7 cellular contexts compared by ENCODE assay signal in genomic region chr16:14988092-14988491, GRCh38. TPM values are rescaled to one million over a fixed set of nuclear protein-coding genes. Genes with fewer than 3 reads are reported as not detected.
DNase-seq lines count a peak whose midpoint lies in the region; ATAC-seq lines count a peak whose summit lies in the region.
"Not testable (repeated sequence)": the region's sequence is repeated elsewhere in the genome, so short reads cannot be mapped to it uniquely, and the experiment has no call there.

No MANE protein-coding gene starts in this region.

- H2BK120ac ChIP-seq in neuronal stem cell (ENCODE audit: low read depth, low read length): not testable (repeated sequence)

- H3K18ac ChIP-seq in neuronal stem cell (ENCODE audit: low read length): not testable (repeated sequence)

- not testable (repeated sequence) for H3K9me3 Mint-ChIP-seq in activated naive CD4-positive, alpha-beta T cell treated with anti-CD3 and anti-CD28 coated beads, Interleukin-2, amount 50 U/mL, for 24 hours; naive B cell; stimulated activated effector memory CD8-positive, alpha-beta T cell treated with anti-CD3 and anti-CD28 coated beads, Interleukin-12 subunit alpha, Interleukin-12 subunit beta, amount 100 ng/mL, for 72 hours

- H3K79me1 ChIP-seq in neuronal stem cell (ENCODE audit: low read depth, low read length): peaks cover 12% of the 10 kb centered on the region

- in situ Hi-C loops in G401 (cut with HindIII; ENCODE audit: low sequenced_read_pairs): not testable (repeated sequence)

- not testable (repeated sequence) for H2AK5ac ChIP-seq in neuronal stem cell (ENCODE audit: low read depth, low read length)

- not testable (repeated sequence) for H3K4me2 ChIP-seq in neuronal stem cell (ENCODE audit: insufficient read depth, low read length, poor library complexity, severe bottlenecking)

- H3K9me3 ChIP-seq in neuronal stem cell (replicated peaks in 1 of 2; ENCODE audit: control insufficient read depth in 2 of 2, insufficient read depth in 1 of 2, low read depth in 1 of 2, low read length in 2 of 2): not testable (repeated sequence)

- peaks cover 28% of the 10 kb centered on the region for H3K36me3 Mint-ChIP-seq in activated naive CD4-positive, alpha-beta T cell treated with anti-CD3 and anti-CD28 coated beads, Interleukin-2, amount 50 U/mL, for 24 hours
- H3K36me3 Mint-ChIP-seq in naive B cell: peaks cover 20 to 36% of the 10 kb centered on the region in 2 donors
- H3K36me3 Mint-ChIP-seq in stimulated activated effector memory CD8-positive, alpha-beta T cell treated with anti-CD3 and anti-CD28 coated beads, Interleukin-12 subunit alpha, Interleukin-12 subunit beta, amount 100 ng/mL, for 72 hours: peaks cover 53% of the 10 kb centered on the region

- not testable (repeated sequence) for H3K23ac ChIP-seq in neuronal stem cell (ENCODE audit: low read depth, low read length, poor library complexity)

- WGBS in neuronal stem cell (ENCODE audit: extremely low coverage in 2 of 2, insufficient read length in 2 of 2, insufficient replicate concordance in 1 of 2), 2 donors: no CpG with 5 or more reads among the region's 8 CpGs

- not testable (repeated sequence) for H3K4me1 ChIP-seq in neuronal stem cell (ENCODE audit: control insufficient read depth in 2 of 2, insufficient read depth in 1 of 2, low read depth in 1 of 2, low read length in 2 of 2)

- H3K27me3 ChIP-seq in neuronal stem cell (ENCODE audit: control insufficient read depth in 3 of 3, insufficient read depth in 3 of 3, low read depth in 1 of 3, low read length in 3 of 3): not testable (repeated sequence)

- not testable (repeated sequence) for H3K4me3 ChIP-seq in neuronal stem cell (ENCODE audit: low read length in 2 of 2)

- not testable (repeated sequence) for H3K4me3 Mint-ChIP-seq in activated naive CD4-positive, alpha-beta T cell treated with anti-CD3 and anti-CD28 coated beads, Interleukin-2, amount 50 U/mL, for 24 hours; stimulated activated effector memory CD8-positive, alpha-beta T cell treated with anti-CD3 and anti-CD28 coated beads, Interleukin-12 subunit alpha, Interleukin-12 subunit beta, amount 100 ng/mL, for 72 hours
- peak overlapping the region in 5 of 8 donors; percentile 35 to 73 (median 55) for H3K4me3 Mint-ChIP-seq in naive B cell

- peak; percentile 19 for ATAC-seq in esophagus mucosa
- ATAC-seq in naive B cell (ENCODE audit: low read depth in 2 of 2): not testable (repeated sequence)
- peak; percentile 38 for ATAC-seq in stimulated activated effector memory CD8-positive, alpha-beta T cell treated with anti-CD3 and anti-CD28 coated beads, Interleukin-12 subunit alpha, Interleukin-12 subunit beta, amount 100 ng/mL, for 72 hours

- H2BK12ac ChIP-seq in neuronal stem cell (ENCODE audit: low read length): not testable (repeated sequence)

- H4K8ac ChIP-seq in neuronal stem cell (ENCODE audit: low read depth, low read length): not testable (repeated sequence)

- H3K4me1 Mint-ChIP-seq in activated naive CD4-positive, alpha-beta T cell treated with anti-CD3 and anti-CD28 coated beads, Interleukin-2, amount 50 U/mL, for 24 hours: peaks cover 36% of the 10 kb centered on the region
- peaks cover 25 to 31% (median 28%) of the 10 kb centered on the region in 3 donors for H3K4me1 Mint-ChIP-seq in naive B cell
- H3K4me1 Mint-ChIP-seq in stimulated activated effector memory CD8-positive, alpha-beta T cell treated with anti-CD3 and anti-CD28 coated beads, Interleukin-12 subunit alpha, Interleukin-12 subunit beta, amount 100 ng/mL, for 72 hours: peaks cover 20% of the 10 kb centered on the region

- H3K4ac ChIP-seq in neuronal stem cell (ENCODE audit: low read length): not testable (repeated sequence)

- peak overlapping the region; percentile 17 for H3K9ac ChIP-seq in neuronal stem cell (ENCODE audit: low read depth, low read length, poor library complexity)

- H3K27ac ChIP-seq in neuronal stem cell (replicated peaks; ENCODE audit: low read length): not testable (repeated sequence)

- H3K27ac Mint-ChIP-seq in activated naive CD4-positive, alpha-beta T cell treated with anti-CD3 and anti-CD28 coated beads, Interleukin-2, amount 50 U/mL, for 24 hours: peak overlapping the region; percentile 69
- H3K27ac Mint-ChIP-seq in naive B cell: peak overlapping the region; percentile 4 to 78 (median 57)
- peak overlapping the region; percentile 60 for H3K27ac Mint-ChIP-seq in stimulated activated effector memory CD8-positive, alpha-beta T cell treated with anti-CD3 and anti-CD28 coated beads, Interleukin-12 subunit alpha, Interleukin-12 subunit beta, amount 100 ng/mL, for 72 hours

- not testable (repeated sequence) for H2BK5ac ChIP-seq in neuronal stem cell (ENCODE audit: low read length)

- H3K14ac ChIP-seq in neuronal stem cell (ENCODE audit: low read length): not testable (repeated sequence)

- not testable (repeated sequence) for H3K27me3 Mint-ChIP-seq in activated naive CD4-positive, alpha-beta T cell treated with anti-CD3 and anti-CD28 coated beads, Interleukin-2, amount 50 U/mL, for 24 hours; naive B cell

- not testable (repeated sequence) for H2AFZ ChIP-seq in neuronal stem cell (ENCODE audit: low read length)

- H3K36me3 ChIP-seq in neuronal stem cell (replicated peaks in 1 of 2; ENCODE audit: control insufficient read depth in 2 of 2, insufficient read depth in 2 of 2, low read length in 2 of 2): not testable (repeated sequence)

- H2BK15ac ChIP-seq in neuronal stem cell (ENCODE audit: low read length): not testable (repeated sequence)

- DNase-seq in G401 (ENCODE audit: low spot score): peak; percentile 11
- DNase-seq in islet precursor cell: peak; percentile 48
- DNase-seq in naive B cell; neuronal stem cell (ENCODE audit: low spot score); stimulated activated effector memory CD8-positive, alpha-beta T cell treated with anti-CD3 and anti-CD28 coated beads, Interleukin-12 subunit alpha, Interleukin-12 subunit beta, amount 100 ng/mL, for 72 hours (ENCODE audit: low spot score in 2 of 2): not testable (repeated sequence)

- H4K91ac ChIP-seq in neuronal stem cell (ENCODE audit: low read depth, low read length, poor library complexity): not testable (repeated sequence)

RNA-seq across cellular contexts. Expression of gene PDXDC1, which starts 13.3 kb away (rescaled TPM):
- total RNA-seq in G401 (2014; rRNA removed; shearing (Covaris generic)): 41.5 and 45.2 TPM in 2 replicates
- total RNA-seq in esophagus mucosa: 54.5 TPM
- polyA plus RNA-seq in naive B cell (ENCODE audit: low read depth in 6 of 6): 10 to 100 TPM; 24.1 to 38.6 (median 31.4) TPM
- 46.2 TPM for polyA plus RNA-seq in neuronal stem cell (2013, experiment 1 of 2)
- 46.3 TPM for polyA plus RNA-seq in neuronal stem cell (2013, experiment 2 of 2)

RNA-seq across cellular contexts. Expression of gene NPIPA1, which starts 50.8 kb away (rescaled TPM):
- 19.7 and 37.0 TPM in 2 replicates for total RNA-seq in G401 (2014; rRNA removed; shearing (Covaris generic))
- total RNA-seq in esophagus mucosa: 29.5 TPM
- polyA plus RNA-seq in naive B cell (ENCODE audit: low read depth in 6 of 6): 1 to 10 TPM in 3 of 6 donors, under 1 TPM in 2, not detected in 1; 0.73 to 3.9 (median 1.3) TPM
- polyA plus RNA-seq in neuronal stem cell (2013, experiment 1 of 2): 104 TPM
- polyA plus RNA-seq in neuronal stem cell (2013, experiment 2 of 2): 101 TPM
